In genomic region chr1:33235521-33235920, GRCh38 we compare ENCODE assay signal across 23 cellular contexts. TPM values are rescaled to one million over a fixed set of nuclear protein-coding genes. Genes with fewer than 3 reads are reported as not detected.
DNase-seq lines count a peak whose midpoint lies in the region; TF ChIP-seq lines count a peak whose summit lies in the region.
"Had no signal": no experiment of that assay in that cellular context is flagged by ENCODE, and none has a peak within 500 bp of the region (broad histone marks: within the 10 kb centered on the region; RNA-seq: fewer than 3 reads in every experiment).

No MANE protein-coding gene starts in this region.

- peaks cover 31% of the 10 kb centered on the region for H3K4me1 Mint-ChIP-seq in nephron

- H3K27ac ChIP-seq in C4-2B (0 out of 2 replicates have a peak overlapping the region, but pooled peaks have one; percentile 2), VCaP (peak overlapping the region; percentile 19; the same call in 1 of the 2 replicates)
- H3K27ac ChIP-seq: A549, KMS-11, Peyer's patch, SK-N-MC had no signal

- intact Hi-C loops in posterior vena cava (cut with DNase I): loop anchor here in 1 of 2 donors (10.0 kb wide), 1 partner anchor 229 kb away; no protein-coding TSS in a partner anchor
- intact Hi-C loops in head of caudate nucleus (cut with DNase I): no loop called here

- no peak overlapping the region for H3K4me3 Mint-ChIP-seq in nephron
- H3K4me3 Mint-ChIP-seq: CD14-positive monocyte; CD8-positive, alpha-beta memory T cell had no signal

- TF ChIP-seq CTCF in C4-2B (conservative IDR thresholded peaks at IDR 0.05) (no peak), VCaP (conservative IDR thresholded peaks at IDR 0.05) (no peak), nephron (IDR thresholded peaks at IDR 0.05; ENCODE audit: unreplicated experiment in 3 of 3) (no peak)

- H3K9me3 Mint-ChIP-seq in nephron: no peaks in the 10 kb centered on the region
- H3K9me3 Mint-ChIP-seq: CD8-positive, alpha-beta memory T cell had no signal

- no peaks in the 10 kb centered on the region for H3K36me3 Mint-ChIP-seq in nephron (ENCODE audit: low read depth)
- H3K36me3 Mint-ChIP-seq: CD14-positive monocyte; CD8-positive, alpha-beta memory T cell had no signal

- peak; percentile 13 for DNase-seq in posterior vena cava (ENCODE audit: low spot score)
- no peak for DNase-seq in NK-92 treated with Interleukin-12 subunit alpha and Interleukin-12 subunit beta, amount 100 ng/mL, for 24 hours (lab: John Stamatoyannopoulos, UW)
- DNase-seq in OCI-M2 (lab: John Stamatoyannopoulos, UW; ENCODE audit: unreplicated experiment): no peak
- no peak for DNase-seq in head of caudate nucleus
- DNase-seq: AML-193; CD8-positive, alpha-beta memory T cell; DMS153; DND-41; H7; MM.1S; NCI-H2029; NCI-H446 treated with DMSO at 0.1 percent for 48 hours; NCI-H526; NCI-H82; Peyer's patch; SIG-M5 had no signal

- H3K27ac Mint-ChIP-seq in nephron: peak overlapping the region; percentile 67 to 91 (median 83)
- H3K27ac Mint-ChIP-seq: CD8-positive, alpha-beta memory T cell had no signal

- H3K27me3 Mint-ChIP-seq in nephron (ENCODE audit: low read depth): no peaks in the 10 kb centered on the region

RNA-seq across cellular contexts. Expression of gene ZNF362, which starts 20.8 kb away (rescaled TPM):
- total RNA-seq in posterior vena cava: 10 to 100 TPM; 25.8 to 37.0 TPM

RNA-seq across cellular contexts. Expression of gene TRIM62, which starts 53.7 kb away (rescaled TPM):
- 1 to 10 TPM; 5.0 to 5.2 TPM for total RNA-seq in posterior vena cava
